ENCODE assay signal across 8 cellular contexts in the genomic region with DNA sequence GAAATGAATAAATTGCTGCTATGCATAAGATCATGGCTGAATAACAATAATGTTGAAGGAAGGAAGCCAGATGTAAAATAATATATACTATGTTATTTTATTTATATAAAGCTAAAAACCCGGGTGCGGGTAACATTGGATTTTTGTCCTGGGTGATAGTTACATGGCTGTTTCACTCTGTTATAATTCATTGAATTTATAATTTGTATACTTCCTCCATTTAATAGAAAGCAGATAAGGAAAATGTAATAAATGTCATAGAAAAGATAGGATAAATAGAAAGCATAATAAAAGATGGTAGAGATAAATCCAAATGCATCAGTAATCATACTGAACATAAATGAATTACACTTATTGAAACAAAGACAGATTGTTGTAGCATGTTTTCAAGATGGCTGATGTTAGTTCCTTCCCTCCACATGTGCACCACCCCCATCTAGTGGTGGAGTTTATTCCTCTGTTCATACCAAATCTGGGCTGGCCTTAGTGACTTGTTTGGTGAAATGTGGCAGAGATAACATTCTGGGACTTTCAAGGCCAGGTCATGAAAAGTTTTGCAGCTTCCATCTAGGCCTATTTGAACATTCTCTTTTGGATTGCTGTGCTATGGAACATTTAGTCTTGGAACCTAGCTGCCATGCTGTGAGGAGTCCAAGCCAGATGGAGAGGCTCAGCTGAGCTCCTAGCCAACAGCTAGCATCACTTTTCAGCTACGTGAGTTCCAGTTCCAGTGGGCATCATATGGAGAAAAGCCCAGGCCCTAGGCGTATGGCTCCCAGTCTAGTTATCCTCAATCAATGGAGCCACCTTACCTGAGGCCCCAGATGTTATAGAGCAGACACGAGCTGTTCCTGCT.
A peak's percentile ranks its signal among the peaks of the same experiment; 100 is the strongest.
DNase-seq lines count a peak whose midpoint lies in the region; ATAC-seq and TF ChIP-seq lines count a peak whose summit lies in the region.

No MANE protein-coding gene starts in this region.

- peak overlapping the region; percentile 74 for H3K4me3 Mint-ChIP-seq in memory B cell
- H3K4me3 Mint-ChIP-seq in stimulated activated naive B cell treated with anti-CD40 and anti-IgM and Interleukin-4, amounts not matched to agents 10 μg/mL and 1 μg/mL and 100 μg/mL, for 72 hours: peak overlapping the region in 1 of 2 donors; percentile 82

- TF ChIP-seq CTCF in AG04449 (IDR thresholded peaks at IDR 0.05; ENCODE audit: insufficient read depth, low read length, missing control alignments) (peak; percentile 59), GM13977 (IDR thresholded peaks at IDR 0.05; ENCODE audit: extremely low read depth, insufficient read depth, missing control alignments) (peak; percentile 65), choroid plexus epithelial cell (conservative IDR thresholded peaks at IDR 0.05; ENCODE audit: low read depth, low read length) (peak; percentile 86)

- in situ Hi-C loops in GM13977 (cut with MboI; ENCODE audit: low pct_unique_long_range_greater_than_20kb, low sequenced_read_pairs, unreplicated experiment): loop anchor here (10.0 kb wide), 1 partner anchor 47 kb away; a partner anchor contains a TSS

- H3K9me3 Mint-ChIP-seq in memory B cell: no peaks in the 10 kb centered on the region
- peaks cover 0 to 1% of the 10 kb centered on the region in 2 donors for H3K9me3 Mint-ChIP-seq in stimulated activated naive B cell treated with anti-CD40 and anti-IgM and Interleukin-4, amounts not matched to agents 10 μg/mL and 1 μg/mL and 100 μg/mL, for 72 hours

- ATAC-seq in memory B cell (ENCODE audit: low read depth): peak; percentile 79
- peak; percentile 77 to 81 for ATAC-seq in stimulated activated naive B cell treated with anti-CD40 and anti-IgM and Interleukin-4, amounts not matched to agents 10 μg/mL and 1 μg/mL and 100 μg/mL, for 72 hours (replicated peaks)
- ATAC-seq in GM18505 (IDR thresholded peaks at IDR 0.05; ENCODE audit: unreplicated experiment): no peak

- POLR2A ChIA-PET in AG04449 (lab: Yijun Ruan, JAX): no interaction called here

- no peak for TF ChIP-seq POLR2A in GM18505 (IDR thresholded peaks at IDR 0.05; ENCODE audit: borderline replicate concordance, extremely low read depth, insufficient read depth, insufficient read length)

- H3K4me3 ChIP-seq in AG04449 (ENCODE audit: low read depth, low read length) (no peak overlapping the region), choroid plexus epithelial cell (ENCODE audit: low read depth, low read length) (no peak overlapping the region)

- H3K4me1 Mint-ChIP-seq in memory B cell: peaks cover 11% of the 10 kb centered on the region
- H3K4me1 Mint-ChIP-seq in stimulated activated naive B cell treated with anti-CD40 and anti-IgM and Interleukin-4, amounts not matched to agents 10 μg/mL and 1 μg/mL and 100 μg/mL, for 72 hours: peaks cover 10 to 15% of the 10 kb centered on the region in 2 donors

- CTCF ChIA-PET in AG04449 (lab: Yijun Ruan, JAX): interaction anchor here (0.9 to 7.2 kb wide), 23 partner anchors 9 to 200 kb away, joined by 3 to 82 read pairs (median 5); a partner anchor contains a TSS

- DNase-seq in AG04449 (ENCODE audit: low read depth, low spot score): no peak
- peak; percentile 56 for DNase-seq in GM13977 (ENCODE audit: low spot score)
- DNase-seq in NCI-H146 (lab: John Stamatoyannopoulos, UW): peak; percentile 78
- peak; percentile 49 for DNase-seq in activated CD4-positive, CD25-positive, alpha-beta regulatory T cell treated with anti-CD3 and anti-CD28 coated beads, Interleukin-2, amount 50 U/mL, for 16 hours (ENCODE audit: low read depth, low spot score)
- DNase-seq in choroid plexus epithelial cell (ENCODE audit: low read depth): peak; percentile 86
- DNase-seq in memory B cell (ENCODE audit: low spot score in 2 of 2): peak; percentile 58 to 67
- peak; percentile 30 for DNase-seq in stimulated activated naive B cell treated with anti-CD40 and anti-IgM and Interleukin-4, amounts not matched to agents 10 μg/mL and 1 μg/mL and 100 μg/mL, for 72 hours

- H3K27ac Mint-ChIP-seq in memory B cell: peak overlapping the region; percentile 11
- H3K27ac Mint-ChIP-seq in stimulated activated naive B cell treated with anti-CD40 and anti-IgM and Interleukin-4, amounts not matched to agents 10 μg/mL and 1 μg/mL and 100 μg/mL, for 72 hours: no peak overlapping the region

- H3K27me3 Mint-ChIP-seq in memory B cell: no peaks in the 10 kb centered on the region
- no peaks in the 10 kb centered on the region for H3K27me3 Mint-ChIP-seq in stimulated activated naive B cell treated with anti-CD40 and anti-IgM and Interleukin-4, amounts not matched to agents 10 μg/mL and 1 μg/mL and 100 μg/mL, for 72 hours

- peaks cover 7% of the 10 kb centered on the region for H3K36me3 Mint-ChIP-seq in memory B cell
- peaks cover 9 to 10% of the 10 kb centered on the region in 2 donors for H3K36me3 Mint-ChIP-seq in stimulated activated naive B cell treated with anti-CD40 and anti-IgM and Interleukin-4, amounts not matched to agents 10 μg/mL and 1 μg/mL and 100 μg/mL, for 72 hours
